ENCODE assay signal across 16 cellular contexts in genomic region chr17:33888455-33888854, GRCh38.
DNase-seq lines count a peak whose midpoint lies in the region; ATAC-seq and TF ChIP-seq lines count a peak whose summit lies in the region.
"Had no signal": no experiment of that assay in that cellular context is flagged by ENCODE, and none has a peak within 500 bp of the region (broad histone marks: within the 10 kb centered on the region; RNA-seq: fewer than 3 reads in every experiment).

No MANE protein-coding gene starts in this region.

- no peak overlapping the region for H3K4me2 ChIP-seq in OCI-LY7 (ENCODE audit: low read length)
- H3K4me2 ChIP-seq: BLaER1 treated with 17β-estradiol and CSF1 and Interleukin-3, amounts not matched to agents 10 nM and 100 nM had no signal

- H3K36me3 ChIP-seq in OCI-LY7 (ENCODE audit: insufficient read depth, low read length): no peaks in the 10 kb centered on the region
- H3K36me3 ChIP-seq: BLaER1 treated with 17β-estradiol and CSF1 and Interleukin-3, amounts not matched to agents 10 nM and 100 nM had no signal

- no peaks in the 10 kb centered on the region for H4K20me1 ChIP-seq in OCI-LY7 (ENCODE audit: insufficient read depth, low read length)
- H4K20me1 ChIP-seq: BLaER1 treated with 17β-estradiol and CSF1 and Interleukin-3, amounts not matched to agents 10 nM and 100 nM had no signal

- peak; percentile 63 for DNase-seq in HT1080 (ENCODE audit: low read depth)
- peak; percentile 34 for DNase-seq in RPMI7951 (ENCODE audit: low read depth)
- peak; percentile 66 to 80 for DNase-seq in erythroblast (lab: John Stamatoyannopoulos, UW)
- DNase-seq in HuH-7 (ENCODE audit: low spot score): no peak
- DNase-seq in OCI-LY7 (ENCODE audit: low spot score): no peak
- no peak for DNase-seq in cerebellum (ENCODE audit: low spot score)
- DNase-seq: DMS153, Karpas-422, NCI-H1417 treated with DMSO at 0.1 percent for 48 hours, NCI-H2029 treated with DMSO at 0.1 percent for 48 hours, NCI-H510A, T-cell had no signal

- POLR2A ChIA-PET in OCI-LY7 (lab: Charles Lee): no interaction called here

- no peaks in the 10 kb centered on the region for H3K9me3 ChIP-seq in OCI-LY7 (ENCODE audit: low read length)
- H3K9me3 ChIP-seq: BLaER1 treated with 17β-estradiol and CSF1 and Interleukin-3, amounts not matched to agents 10 nM and 100 nM had no signal

- H3K79me2 ChIP-seq in OCI-LY7 (ENCODE audit: insufficient read depth, low read depth, low read length): no peaks in the 10 kb centered on the region

- H3K4me3 ChIP-seq in OCI-LY7 (ENCODE audit: low read depth, low read length, poor library complexity, severe bottlenecking): no peak overlapping the region
- H3K4me3 ChIP-seq: BLaER1 treated with 17β-estradiol and CSF1 and Interleukin-3, amounts not matched to agents 10 nM and 100 nM had no signal

- CTCF ChIA-PET in OCI-LY7 (lab: Charles Lee; ENCODE audit: unreplicated experiment): no interaction called here

- no peak overlapping the region for H2AFZ ChIP-seq in OCI-LY7 (ENCODE audit: low read length)

- no peak for TF ChIP-seq CTCF in OCI-LY7 (conservative IDR thresholded peaks at IDR 0.05; ENCODE audit: low read length)

- H3K4me1 ChIP-seq in OCI-LY7 (ENCODE audit: insufficient read depth, low read length, poor library complexity, severe bottlenecking): no peaks in the 10 kb centered on the region
- H3K4me1 ChIP-seq: BLaER1 treated with 17β-estradiol and CSF1 and Interleukin-3, amounts not matched to agents 10 nM and 100 nM had no signal

- BruUV-seq in OCI-LY7 (replicated peaks; lab: Mats Ljungman, UMichigan): no TSS peak

- peak; percentile 50 for TF ChIP-seq POLR2A in erythroblast (IDR thresholded peaks at IDR 0.05; ENCODE audit: low read length)

- H3K27ac ChIP-seq in OCI-LY7 (ENCODE audit: low read depth, low read length, poor library complexity, severe bottlenecking): no peak overlapping the region
- H3K27ac ChIP-seq: BLaER1 treated with 17β-estradiol and CSF1 and Interleukin-3, amounts not matched to agents 10 nM and 100 nM had no signal

- intact Hi-C loops in OCI-LY7 (cut with micrococcal nuclease; ENCODE audit: unreplicated experiment): no loop called here

- H3K9me2 ChIP-seq in OCI-LY7 (ENCODE audit: insufficient read depth, low read length): no peaks in the 10 kb centered on the region

- no peak for ATAC-seq in GM19467 (IDR thresholded peaks at IDR 0.05; ENCODE audit: unreplicated experiment)
- ATAC-seq: HCT116, HepG2, T-cell had no signal

Comparison
In these comparisons a context has a peak if more than half of its experiments do, and no peak if none do; other contexts are left out.
1. DNase-seq: peak in HT1080 (single experiment), RPMI7951 (single experiment) and erythroblast (2 of 2); none in HuH-7 (single experiment), OCI-LY7 (single experiment) and cerebellum (single experiment).